Comparison of ENCODE assay signal across 8 cellular contexts in the genomic region with DNA sequence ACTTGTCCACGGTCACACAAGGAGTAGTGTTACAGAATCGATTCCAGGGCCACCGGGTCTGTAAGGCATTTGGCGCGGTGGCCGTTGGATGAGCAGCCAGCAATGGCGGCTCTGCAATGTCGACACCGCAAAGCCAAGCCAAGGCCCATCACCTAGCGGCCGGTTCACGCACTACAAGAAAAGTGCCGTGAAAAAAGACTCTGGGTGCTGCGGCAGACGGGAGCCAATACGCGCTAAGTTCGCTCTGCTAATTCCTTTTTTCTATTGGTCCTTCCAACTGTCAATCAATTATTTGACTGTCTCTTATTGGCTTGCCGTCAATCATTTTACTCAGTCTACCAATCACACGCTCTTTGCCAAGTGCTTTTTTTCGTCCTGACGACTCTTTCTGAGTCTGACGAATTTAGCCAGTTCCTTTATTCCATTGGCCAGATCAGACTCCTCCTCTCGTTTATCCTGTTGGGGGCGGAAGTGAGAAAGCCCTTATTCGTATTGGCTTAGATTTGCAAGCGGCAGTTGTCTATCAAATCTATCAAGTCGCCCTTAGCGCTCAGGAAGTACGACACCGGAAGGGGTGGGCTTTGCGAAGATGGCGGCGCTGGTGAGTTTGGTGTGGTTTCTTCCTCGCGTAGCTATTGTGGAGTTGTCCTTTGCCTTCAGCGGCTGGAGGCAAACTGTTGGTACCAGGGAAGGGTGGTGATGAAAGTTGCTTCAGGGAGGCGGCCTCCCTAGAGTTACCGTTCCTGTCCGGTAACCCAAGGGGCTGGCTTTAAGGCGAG. TPM values are rescaled to one million over a fixed set of nuclear protein-coding genes. Genes with fewer than 3 reads are reported as not detected.
DNase-seq lines count a peak whose midpoint lies in the region; ATAC-seq and TF ChIP-seq lines count a peak whose summit lies in the region.

A gene with protein sequence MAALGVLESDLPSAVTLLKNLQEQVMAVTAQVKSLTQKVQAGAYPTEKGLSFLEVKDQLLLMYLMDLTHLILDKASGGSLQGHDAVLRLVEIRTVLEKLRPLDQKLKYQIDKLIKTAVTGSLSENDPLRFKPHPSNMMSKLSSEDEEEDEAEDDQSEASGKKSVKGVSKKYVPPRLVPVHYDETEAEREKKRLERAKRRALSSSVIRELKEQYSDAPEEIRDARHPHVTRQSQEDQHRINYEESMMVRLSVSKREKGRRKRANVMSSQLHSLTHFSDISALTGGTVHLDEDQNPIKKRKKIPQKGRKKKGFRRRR (plus strand): TSS at position 577 of the 779 bp plus-strand sequence. CDS start 13 bp downstream, at position 590.

- peaks cover 18% of the 10 kb centered on the region for H3K79me2 ChIP-seq in osteoblast (ENCODE audit: insufficient read depth, low read length)

- no peaks in the 10 kb centered on the region for H3K27me3 ChIP-seq in osteoblast (ENCODE audit: insufficient read depth, low read length)
- no peaks in the 10 kb centered on the region for H3K27me3 ChIP-seq in thymus (ENCODE audit: control insufficient read depth, insufficient read depth)

- H3K9me3 Mint-ChIP-seq in activated naive CD8-positive, alpha-beta T cell treated with anti-CD3 and anti-CD28 coated beads for 36 hours = no peaks in the 10 kb centered on the region
- H3K9me3 Mint-ChIP-seq in glutamatergic neuron (ENCODE audit: unreplicated experiment) = peaks cover 2% of the 10 kb centered on the region

- H3K27me3 Mint-ChIP-seq in activated naive CD8-positive, alpha-beta T cell treated with anti-CD3 and anti-CD28 coated beads for 36 hours = no peaks in the 10 kb centered on the region
- no peaks in the 10 kb centered on the region for H3K27me3 Mint-ChIP-seq in glutamatergic neuron (ENCODE audit: unreplicated experiment)

- H3K27ac Mint-ChIP-seq in activated naive CD8-positive, alpha-beta T cell treated with anti-CD3 and anti-CD28 coated beads for 36 hours = no peak within 1 kb of the TSS
- no peak within 1 kb of the TSS for H3K27ac Mint-ChIP-seq in glutamatergic neuron (ENCODE audit: unreplicated experiment)

- peaks cover 20% of the 10 kb centered on the region for H3K36me3 Mint-ChIP-seq in activated naive CD8-positive, alpha-beta T cell treated with anti-CD3 and anti-CD28 coated beads for 36 hours
- no peaks in the 10 kb centered on the region for H3K36me3 Mint-ChIP-seq in glutamatergic neuron (ENCODE audit: unreplicated experiment)

- no peaks in the 10 kb centered on the region for H4K20me1 ChIP-seq in osteoblast (ENCODE audit: insufficient read depth, low read length)

- ATAC-seq in HG02623 (IDR thresholded peaks at IDR 0.05; ENCODE audit: unreplicated experiment) = peak; percentile 96

- H3K27ac ChIP-seq in osteoblast (ENCODE audit: low read depth, low read length) (peak within 1 kb of the TSS; percentile 92), thymus (ENCODE audit: low read depth) (peak within 1 kb of the TSS; percentile 88)

- peak within 1 kb of the TSS; percentile 100 for H2AFZ ChIP-seq in osteoblast (ENCODE audit: low read length)

- TF ChIP-seq CTCF in GM12864 (IDR thresholded peaks at IDR 0.05; ENCODE audit: low read depth, low read length, missing control alignments) (peak; percentile 92), glutamatergic neuron (IDR thresholded peaks at IDR 0.05; ENCODE audit: partially characterized antibody, unreplicated experiment) (peak; percentile 96), osteoblast (IDR thresholded peaks at IDR 0.05; ENCODE audit: extremely low read depth, low read depth, low read length) (peak; percentile 86)

- 5% methylated on average over 41 of the region's 41 CpGs for WGBS in thymus

- H3K36me3 ChIP-seq in osteoblast (ENCODE audit: insufficient read depth, low read length) (peaks cover 31% of the 10 kb centered on the region), thymus (ENCODE audit: control insufficient read depth, insufficient read depth) (peaks cover 15% of the 10 kb centered on the region)

- H3K4me1 ChIP-seq in osteoblast (ENCODE audit: insufficient read depth, low read length) (peaks cover 10% of the 10 kb centered on the region), thymus (ENCODE audit: control insufficient read depth, insufficient read depth, low read length) (peaks cover 4% of the 10 kb centered on the region)

- H3K4me3 Mint-ChIP-seq in activated naive CD8-positive, alpha-beta T cell treated with anti-CD3 and anti-CD28 coated beads for 36 hours = no peak within 1 kb of the TSS
- H3K4me3 Mint-ChIP-seq in glutamatergic neuron (ENCODE audit: unreplicated experiment) = no peak within 1 kb of the TSS

- H3K4me3 ChIP-seq in GM12864 (ENCODE audit: low read depth, low read length) = peak within 1 kb of the TSS; percentile 80
- H3K4me3 ChIP-seq in osteoblast (ENCODE audit: insufficient read depth, low read length) = peak within 1 kb of the TSS; percentile 89
- H3K4me3 ChIP-seq in thymus (ENCODE audit: low read length) = peak within 1 kb of the TSS; percentile 70

- H3K9me3 ChIP-seq in osteoblast (ENCODE audit: low read depth, low read length) = no peaks in the 10 kb centered on the region
- H3K9me3 ChIP-seq in thymus (ENCODE audit: control insufficient read depth) = no peaks in the 10 kb centered on the region

- H3K4me2 ChIP-seq in osteoblast (ENCODE audit: insufficient read depth, low read length) = peak within 1 kb of the TSS; percentile 93

- peaks cover 10% of the 10 kb centered on the region for H3K4me1 Mint-ChIP-seq in activated naive CD8-positive, alpha-beta T cell treated with anti-CD3 and anti-CD28 coated beads for 36 hours
- H3K4me1 Mint-ChIP-seq in glutamatergic neuron (ENCODE audit: low read depth, unreplicated experiment) = peaks cover 3% of the 10 kb centered on the region

- DNase-seq in GM12864 (ENCODE audit: low read depth) (peak; percentile 100), NCI-H1092 treated with DMSO at 0.1 percent for 48 hours (lab: John Stamatoyannopoulos, UW) (peak; percentile 100), SKM-1 (lab: John Stamatoyannopoulos, UW; ENCODE audit: unreplicated experiment) (peak; percentile 78), glutamatergic neuron (peak; percentile 96), osteoblast (ENCODE audit: insufficient read length, low spot score, missing footprints) (peak; percentile 96)
- peak; percentile 91 for DNase-seq in activated naive CD8-positive, alpha-beta T cell treated with anti-CD3 and anti-CD28 coated beads for 36 hours

RNA-seq across cellular contexts. Expression of the gene that starts here (rescaled TPM):
- total RNA-seq in activated naive CD8-positive, alpha-beta T cell treated with anti-CD3 and anti-CD28 coated beads for 36 hours = 10 to 100 TPM; 75.2 to 80.3 TPM
- total RNA-seq in glutamatergic neuron (ENCODE audit: unreplicated experiment) (46.5 TPM), osteoblast (37.4 and 49.6 TPM in 2 replicates)
- 49.6 TPM for polyA plus RNA-seq in thymus

Comparison
In these comparisons a context has a peak if more than half of its experiments do, and no peak if none do; other contexts are left out.
1. Peak in every context shown above with its lines: DNase-seq, ATAC-seq, H3K4me3 ChIP-seq and H3K27ac ChIP-seq.